Comparison of ENCODE assay signal across 23 cellular contexts in genomic region chr11:93267383-93267782, GRCh38.
A peak's percentile ranks its signal among the peaks of the same experiment; 100 is the strongest.
DNase-seq lines count a peak whose midpoint lies in the region; ATAC-seq, FAIRE-seq and TF ChIP-seq lines count a peak whose summit lies in the region.
"Had no signal": no experiment of that assay in that cellular context is flagged by ENCODE, and none has a peak within 500 bp of the region (broad histone marks: within the 10 kb centered on the region; RNA-seq: fewer than 3 reads in every experiment).

No MANE protein-coding gene starts in this region.

- H4K8ac ChIP-seq in mesenchymal stem cell (ENCODE audit: low read length), result no peak overlapping the region

- H3K36me3 ChIP-seq in uterus (no peaks in the 10 kb centered on the region), mesenchymal stem cell (ENCODE audit: control insufficient read depth in 1 of 2, insufficient read depth in 2 of 2, low read depth in 1 of 2, low read length in 2 of 2) (no peaks in the 10 kb centered on the region)

- H2BK15ac ChIP-seq in mesenchymal stem cell (ENCODE audit: low read depth, poor library complexity, severe bottlenecking), result no peak overlapping the region

- intact Hi-C loops in uterus (cut with DNase I; ENCODE audit: low total_unique reads), result no loop called here

- FAIRE-seq in RCC 7860 (lab: Jason Lieb, UNC), result peak; percentile 30
- FAIRE-seq: GM12892 had no signal

- peak overlapping the region in 1 of 2 experiments; percentile 41 for H3K14ac ChIP-seq in mesenchymal stem cell (ENCODE audit: low read length in 2 of 2)

- 70% methylated on average over 5 of the region's 5 CpGs for whole genome bisulfite sequencing in mesenchymal stem cell

- H3K23ac ChIP-seq in mesenchymal stem cell (ENCODE audit: low read length in 2 of 2), result no peak overlapping the region

- H3K4me1 Mint-ChIP-seq in activated T-helper 17 cell treated with anti-CD3 and anti-CD28 coated beads, Interleukin-2, amount 50 U/mL, for 72 hours, result no peaks in the 10 kb centered on the region
- H3K4me1 Mint-ChIP-seq: B cell had no signal

- DNase-seq in NCI-H82 (lab: John Stamatoyannopoulos, UW) (peak; percentile 3), NCI-H82 treated with DMSO at 0.1 percent for 48 hours (lab: John Stamatoyannopoulos, UW; ENCODE audit: unreplicated experiment) (no peak), RCC 7860 (ENCODE audit: low spot score) (no peak), kidney tubule cell (ENCODE audit: low spot score) (peak; percentile 33), uterus (no peak), mesenchymal stem cell (no peak), NCI-H1417 treated with DMSO at 0.1 percent for 48 hours (lab: John Stamatoyannopoulos, UW) (no peak)
- DNase-seq: 8988T, DMS 273 treated with DMSO at 0.1 percent for 48 hours, MM.1S, NCI-H1092, NCI-H1694, NCI-H2081 treated with DMSO at 0.1 percent for 48 hours, NCI-H446 treated with DMSO at 0.1 percent for 48 hours, NCI-H69, PC-3, SIG-M5 had no signal

- TF ChIP-seq POLR2A in uterus (IDR thresholded peaks at IDR 0.05), result no peak

- H3K27me3 ChIP-seq in uterus (no peaks in the 10 kb centered on the region), mesenchymal stem cell (ENCODE audit: control insufficient read depth in 1 of 2, insufficient read depth in 1 of 2, low read length in 2 of 2) (no peaks in the 10 kb centered on the region)

- no peak overlapping the region for H2AK5ac ChIP-seq in mesenchymal stem cell (ENCODE audit: low read length, severe bottlenecking)

- H3K9me3 ChIP-seq in uterus (no peaks in the 10 kb centered on the region), mesenchymal stem cell (ENCODE audit: control insufficient read depth, low read length) (no peaks in the 10 kb centered on the region)

- H3K4me2 ChIP-seq in mesenchymal stem cell (ENCODE audit: low read length, poor library complexity, severe bottlenecking), result no peak overlapping the region
- H3K4me2 ChIP-seq: KMS-11 had no signal

- H3K27ac ChIP-seq in uterus, result no peak overlapping the region
- no peak overlapping the region for H3K27ac ChIP-seq in mesenchymal stem cell (ENCODE audit: low read length, poor library complexity, severe bottlenecking)
- H3K27ac ChIP-seq: KMS-11, RWPE1 had no signal

- no peak overlapping the region for H3K4me3 Mint-ChIP-seq in activated T-helper 17 cell treated with anti-CD3 and anti-CD28 coated beads, Interleukin-2, amount 50 U/mL, for 72 hours
- H3K4me3 Mint-ChIP-seq: B cell had no signal

- ATAC-seq in activated T-helper 17 cell treated with anti-CD3 and anti-CD28 coated beads, Interleukin-2, amount 50 U/mL, for 72 hours (replicated peaks), result no peak
- ATAC-seq: PC-3, SK-N-SH treated with all-trans-retinoic acid at 6 μM for 48 hours had no signal

- H3K4me3 ChIP-seq in uterus (no peak overlapping the region), mesenchymal stem cell (ENCODE audit: insufficient read depth in 1 of 2, low read depth in 1 of 2, low read length in 2 of 2) (no peak overlapping the region)

- H4K91ac ChIP-seq in mesenchymal stem cell (ENCODE audit: low read length), result no peak overlapping the region

- no peak overlapping the region for H2BK120ac ChIP-seq in mesenchymal stem cell (ENCODE audit: low read depth, low read length)

- no peak overlapping the region for H3K9ac ChIP-seq in mesenchymal stem cell (ENCODE audit: low read length)
- H3K9ac ChIP-seq: KMS-11 had no signal

- no peaks in the 10 kb centered on the region for H3K4me1 ChIP-seq in uterus
- H3K4me1 ChIP-seq in mesenchymal stem cell (ENCODE audit: control insufficient read depth, insufficient read depth, low read depth, low read length), result peaks cover 3% of the 10 kb centered on the region

- H2BK5ac ChIP-seq in mesenchymal stem cell (ENCODE audit: low read depth, low read length, poor library complexity, severe bottlenecking), result no peak overlapping the region

- no peaks in the 10 kb centered on the region for H3K36me3 Mint-ChIP-seq in activated T-helper 17 cell treated with anti-CD3 and anti-CD28 coated beads, Interleukin-2, amount 50 U/mL, for 72 hours (ENCODE audit: low read depth)

- H2BK12ac ChIP-seq in mesenchymal stem cell (ENCODE audit: low read length in 2 of 2), result no peak overlapping the region

- no peak overlapping the region for H3K18ac ChIP-seq in mesenchymal stem cell (ENCODE audit: low read depth in 1 of 2, low read length in 2 of 2)

- H2AFZ ChIP-seq in mesenchymal stem cell (ENCODE audit: low read depth, low read length), result no peak overlapping the region

- no peak overlapping the region for H3K27ac Mint-ChIP-seq in activated T-helper 17 cell treated with anti-CD3 and anti-CD28 coated beads, Interleukin-2, amount 50 U/mL, for 72 hours
- H3K27ac Mint-ChIP-seq: B cell had no signal

- no peaks in the 10 kb centered on the region for H3K79me1 ChIP-seq in mesenchymal stem cell (replicated peaks; ENCODE audit: low read length, poor library complexity, severe bottlenecking)

- peaks cover under 1% of the 10 kb centered on the region for H3K27me3 Mint-ChIP-seq in activated T-helper 17 cell treated with anti-CD3 and anti-CD28 coated beads, Interleukin-2, amount 50 U/mL, for 72 hours

- no peak overlapping the region for H3K4ac ChIP-seq in mesenchymal stem cell (ENCODE audit: low read depth in 1 of 2, low read length in 2 of 2)

- peaks cover 5% of the 10 kb centered on the region for H3K9me3 Mint-ChIP-seq in activated T-helper 17 cell treated with anti-CD3 and anti-CD28 coated beads, Interleukin-2, amount 50 U/mL, for 72 hours

- TF ChIP-seq CTCF in uterus (IDR thresholded peaks at IDR 0.05), result no peak

Comparison
In these comparisons a context has a peak if more than half of its experiments do, and no peak if none do; other contexts are left out.
1. DNase-seq: peak in NCI-H82 (single experiment) and kidney tubule cell (single experiment); none in NCI-H82 treated with DMSO at 0.1 percent for 48 hours (single experiment), RCC 7860 (single experiment), uterus (0 of 2), mesenchymal stem cell (single experiment) and NCI-H1417 treated with DMSO at 0.1 percent for 48 hours (single experiment).